Comparison of ENCODE assay signal across 22 cellular contexts in the genomic region with DNA sequence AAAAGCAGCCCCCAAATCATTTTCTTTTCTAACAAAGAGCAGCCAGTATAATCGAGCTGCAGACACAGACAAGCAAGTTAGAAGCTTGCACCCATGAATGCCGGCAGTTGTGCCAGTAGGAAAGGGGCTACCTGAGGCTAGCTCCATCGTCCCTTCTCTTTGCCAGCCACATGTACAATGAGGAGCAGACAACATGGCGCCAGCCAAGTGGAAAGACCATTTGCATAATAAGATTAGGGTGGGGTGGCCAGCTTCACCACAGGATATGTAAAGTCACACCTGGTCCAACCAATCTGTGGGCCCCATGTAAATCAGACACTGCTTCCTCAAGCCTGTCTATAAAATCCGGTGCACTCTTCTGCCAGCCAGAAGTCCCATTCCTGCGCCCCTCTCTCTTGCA.
"Had no signal": no experiment of that assay in that cellular context is flagged by ENCODE, and none has a peak within 500 bp of the region (broad histone marks: within the 10 kb centered on the region; RNA-seq: fewer than 3 reads in every experiment).

No MANE protein-coding gene starts in this region.

- H3K4me1 ChIP-seq: gastrocnemius medialis, left ventricle myocardium inferior, prostate gland, testis, vagina had no signal

- ATAC-seq: activated CD8-positive, alpha-beta memory T cell treated with anti-CD3 and anti-CD28 coated beads, Interleukin-2, amount 10 ng/mL, durations not matched to agents 7 days and 5 days; activated CD8-positive, alpha-beta T cell treated with anti-CD3 and anti-CD28 coated beads for 36 hours; activated naive CD8-positive, alpha-beta T cell treated with anti-CD3 and anti-CD28 coated beads, Interleukin-2, amount 50 U/mL, for 24 hours; gastrocnemius medialis; naive thymus-derived CD8-positive, alpha-beta T cell had no signal

- H3K27me3 ChIP-seq: esophagus squamous epithelium, gastrocnemius medialis, ovary, testis, vagina had no signal

- H3K27ac ChIP-seq: esophagus squamous epithelium, gastrocnemius medialis, left ventricle myocardium inferior, ovary, prostate gland, testis, vagina, WERI-Rb-1 had no signal

- H3K36me3 ChIP-seq: esophagus squamous epithelium, gastrocnemius medialis, left ventricle myocardium inferior, ovary, prostate gland, vagina, WERI-Rb-1 had no signal

- H3K4me3 ChIP-seq: esophagus squamous epithelium, gastrocnemius medialis, left ventricle myocardium inferior, ovary, prostate gland, testis, vagina had no signal

- H3K9me3 ChIP-seq: esophagus squamous epithelium, gastrocnemius medialis, left ventricle myocardium inferior, ovary, prostate gland, testis, vagina had no signal

- DNase-seq: activated CD4-positive, alpha-beta T cell treated with anti-CD3 and anti-CD28 coated beads, Interleukin-2, amount 10 ng/mL, durations not matched to agents 7 days and 5 days; activated CD4-positive, CD25-positive, alpha-beta regulatory T cell treated with anti-CD3 and anti-CD28 coated beads, Interleukin-2, amount 50 U/mL, for 72 hours; activated CD8-positive, alpha-beta memory T cell treated with anti-CD3 and anti-CD28 coated beads, Interleukin-2, amount 10 ng/mL, durations not matched to agents 7 days and 5 days; activated CD8-positive, alpha-beta T cell treated with anti-CD3 and anti-CD28 coated beads for 36 hours; activated gamma-delta T cell; activated naive CD4-positive, alpha-beta T cell treated with anti-CD3 and anti-CD28 coated beads, Interleukin-2, amount 50 U/mL, for 16 hours; activated naive CD8-positive, alpha-beta T cell treated with anti-CD3 and anti-CD28 coated beads, Interleukin-2, amount 50 U/mL, for 24 hours; cortex of kidney; endodermal cell; esophagus squamous epithelium; gastrocnemius medialis; hippocampal formation; left ventricle myocardium inferior; naive thymus-derived CD8-positive, alpha-beta T cell; ovary; stimulated activated CD4-positive, alpha-beta T cell treated with anti-CD3 and anti-CD28 coated beads, Interleukin-2, amount 100 ng/mL, for 48 hours; stimulated activated naive CD4-positive, alpha-beta T cell; testis; trophoblast cell; WERI-Rb-1 had no signal
